In the genomic region with DNA sequence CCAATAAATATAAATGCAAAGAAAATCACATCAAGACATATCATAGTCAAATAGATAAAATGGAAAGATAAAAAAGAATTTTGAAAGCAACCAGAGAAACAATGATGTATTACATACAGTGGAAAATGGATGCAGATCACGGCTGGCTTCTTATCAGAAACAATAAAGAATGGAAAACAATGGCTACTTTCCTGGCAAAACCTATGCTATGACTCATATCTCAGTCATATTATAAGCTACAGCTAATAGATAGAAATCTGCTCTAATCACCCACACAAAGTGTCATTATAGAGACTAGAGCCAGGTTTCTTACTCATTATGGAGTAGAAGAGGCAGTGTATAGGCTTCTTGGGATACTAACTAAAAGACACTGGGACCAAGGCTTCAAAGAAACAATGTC, we compare ENCODE assay signal across 19 cellular contexts.
DNase-seq lines count a peak whose midpoint lies in the region; FAIRE-seq and TF ChIP-seq lines count a peak whose summit lies in the region.
"Had no signal": no experiment of that assay in that cellular context is flagged by ENCODE, and none has a peak within 500 bp of the region (broad histone marks: within the 10 kb centered on the region; RNA-seq: fewer than 3 reads in every experiment).

No MANE protein-coding gene starts in this region.

- H3K27me3 ChIP-seq in endothelial cell of umbilical vein (ENCODE audit: control insufficient read depth in 2 of 2, insufficient read depth in 2 of 2, low read length in 2 of 2) (no peaks in the 10 kb centered on the region), osteoblast (ENCODE audit: insufficient read depth, low read length) (no peaks in the 10 kb centered on the region)
- H3K27me3 ChIP-seq: heart right ventricle had no signal

- TF ChIP-seq CTCF in RWPE1 (conservative IDR thresholded peaks at IDR 0.05; ENCODE audit: low read depth), result no peak
- no peak for TF ChIP-seq CTCF in endothelial cell of umbilical vein (IDR thresholded peaks at IDR 0.05; ENCODE audit: extremely low read depth in 1 of 2, insufficient read depth in 1 of 2, low read depth in 1 of 2, low read length in 2 of 2)
- TF ChIP-seq CTCF in osteoblast (IDR thresholded peaks at IDR 0.05; ENCODE audit: extremely low read depth, low read depth, low read length), result no peak
- no peak for TF ChIP-seq CTCF in GM20000 (IDR thresholded peaks at IDR 0.05; ENCODE audit: extremely low read depth, missing control alignments)

- peak; percentile 96 for FAIRE-seq in endothelial cell of umbilical vein (lab: Jason Lieb, UNC)
- FAIRE-seq: GM12891 had no signal

- intact Hi-C loops in endothelial cell of umbilical vein (cut with micrococcal nuclease), result no loop called here

- POLR2A ChIA-PET in RWPE1 (lab: Yijun Ruan, JAX; ENCODE audit: low non-redundant PET) (no interaction called here), endothelial cell of umbilical vein (lab: Charles Lee) (no interaction called here)

- no peak overlapping the region for H3K9ac ChIP-seq in endothelial cell of umbilical vein (replicated peaks; ENCODE audit: extremely low read depth, insufficient read depth, low read length)

- CTCF ChIA-PET in RWPE1 (lab: Yijun Ruan, JAX) (no interaction called here), endothelial cell of umbilical vein (lab: Charles Lee) (interaction anchor here (1.0 to 1.1 kb wide), 4 partner anchors 15 to 210 kb away, joined by 3 to 4 read pairs (median 3); no protein-coding TSS in a partner anchor)

- H3K9me1 ChIP-seq in endothelial cell of umbilical vein (replicated peaks; ENCODE audit: control insufficient read depth, extremely low read depth, insufficient read depth, low read length), result no peaks in the 10 kb centered on the region

- BruUV-seq in endothelial cell of umbilical vein (replicated peaks; lab: Mats Ljungman, UMichigan), result no TSS peak

- H3K9me3 ChIP-seq in endothelial cell of umbilical vein (replicated peaks; ENCODE audit: control insufficient read depth, insufficient read depth, low read length), result no peaks in the 10 kb centered on the region
- no peaks in the 10 kb centered on the region for H3K9me3 ChIP-seq in osteoblast (ENCODE audit: low read depth, low read length)
- H3K9me3 ChIP-seq: heart right ventricle, prostate gland had no signal

- H2AFZ ChIP-seq in endothelial cell of umbilical vein (ENCODE audit: low read depth, low read length), result no peak overlapping the region
- no peak overlapping the region for H2AFZ ChIP-seq in osteoblast (ENCODE audit: low read length)

- H4K20me1 ChIP-seq in endothelial cell of umbilical vein (replicated peaks; ENCODE audit: control insufficient read depth, extremely low read depth, insufficient read depth, low read length) (no peaks in the 10 kb centered on the region), osteoblast (ENCODE audit: insufficient read depth, low read length) (no peaks in the 10 kb centered on the region)

- dilution Hi-C loops in endothelial cell of umbilical vein (cut with MboI; ENCODE audit: extremely low pct_ligation_motif_present, low sequenced_read_pairs), result no loop called here

- H3K4me2 ChIP-seq in endothelial cell of umbilical vein (ENCODE audit: insufficient read depth, low read length) (peak overlapping the region; percentile 49), osteoblast (ENCODE audit: insufficient read depth, low read length) (no peak overlapping the region)

- no peaks in the 10 kb centered on the region for H3K79me2 ChIP-seq in endothelial cell of umbilical vein (ENCODE audit: control insufficient read depth, insufficient read depth, low read length)
- H3K79me2 ChIP-seq in osteoblast (ENCODE audit: insufficient read depth, low read length), result no peaks in the 10 kb centered on the region

- no peak overlapping the region for H3K4me3 ChIP-seq in endothelial cell of umbilical vein (replicated peaks in 1 of 3; ENCODE audit: insufficient read depth in 1 of 3, low read depth in 1 of 3, low read length in 3 of 3)
- no peak overlapping the region for H3K4me3 ChIP-seq in osteoblast (ENCODE audit: insufficient read depth, low read length)
- H3K4me3 ChIP-seq: cardiac muscle cell, heart right ventricle, prostate gland had no signal

- no peak for TF ChIP-seq POLR2A in endothelial cell of umbilical vein (IDR thresholded peaks at IDR 0.05; ENCODE audit: low read depth, low read length)

- H3K27ac ChIP-seq in RWPE1 (no peak overlapping the region), endothelial cell of umbilical vein (ENCODE audit: insufficient read depth, low read depth, low read length) (peak overlapping the region; percentile 19), osteoblast (ENCODE audit: low read depth, low read length) (no peak overlapping the region)
- H3K27ac ChIP-seq: cardiac muscle cell, heart right ventricle, HL-60, prostate gland had no signal

- H3K36me3 ChIP-seq in endothelial cell of umbilical vein (ENCODE audit: control insufficient read depth in 2 of 2, extremely low read depth in 1 of 2, insufficient read depth in 2 of 2, low read length in 2 of 2) (no peaks in the 10 kb centered on the region), osteoblast (ENCODE audit: insufficient read depth, low read length) (no peaks in the 10 kb centered on the region)
- H3K36me3 ChIP-seq: cardiac muscle cell, heart right ventricle, prostate gland had no signal

- DNase-seq in GM04503 (ENCODE audit: low read depth) (peak; percentile 28), RWPE1 (ENCODE audit: low spot score) (peak; percentile 69), endothelial cell of umbilical vein (ENCODE audit: low read depth, low spot score) (peak; percentile 96), osteoblast (ENCODE audit: insufficient read length, low spot score, missing footprints) (peak; percentile 58), NCI-H2227 (lab: John Stamatoyannopoulos, UW; ENCODE audit: unreplicated experiment) (no peak), SKM-1 treated with dmso at 0.1 percent for 144 hours (lab: John Stamatoyannopoulos, UW; ENCODE audit: unreplicated experiment) (no peak), GM20000 (ENCODE audit: low spot score) (no peak)
- no peak for DNase-seq in central memory CD4-positive, alpha-beta T cell
- DNase-seq: activated B cell treated with CpG ODN at 0.5 μM for 24 hours; activated naive CD4-positive, alpha-beta T cell treated with anti-CD3 and anti-CD28 coated beads for 36 hours; C1 segment of cervical spinal cord; DMS79 treated with DMSO at 0.1 percent for 48 hours; endodermal cell; heart right ventricle; left colon had no signal

- H3K4me1 ChIP-seq in endothelial cell of umbilical vein (ENCODE audit: control insufficient read depth, extremely low read depth, insufficient read depth, low read length) (peaks cover 17% of the 10 kb centered on the region), osteoblast (ENCODE audit: insufficient read depth, low read length) (peaks cover 24% of the 10 kb centered on the region)
- H3K4me1 ChIP-seq: prostate gland had no signal

TF ChIP-seq in endothelial cell of umbilical vein, 7 proteins besides CTCF, POLR2A, EP300 and RAD21:
- TF ChIP-seq MYC (IDR thresholded peaks at IDR 0.05; ENCODE audit: low read depth, low read length), result no peak
- no peak for TF ChIP-seq POLR2AphosphoS5 (IDR thresholded peaks at IDR 0.05; ENCODE audit: insufficient read depth, low read depth, low read length)
- TF ChIP-seq, protein P1, sequence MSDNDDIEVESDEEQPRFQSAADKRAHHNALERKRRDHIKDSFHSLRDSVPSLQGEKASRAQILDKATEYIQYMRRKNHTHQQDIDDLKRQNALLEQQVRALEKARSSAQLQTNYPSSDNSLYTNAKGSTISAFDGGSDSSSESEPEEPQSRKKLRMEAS (IDR thresholded peaks at IDR 0.05; ENCODE audit: insufficient read depth, insufficient read length), result no peak
- peak; percentile 97 for TF ChIP-seq JUN (IDR thresholded peaks at IDR 0.05; ENCODE audit: borderline replicate concordance, insufficient read depth, insufficient read length, low read depth)
- peak; percentile 84 for TF ChIP-seq GATA2 (IDR thresholded peaks at IDR 0.05; ENCODE audit: insufficient read depth, insufficient read length, low read depth, low read length)
- TF ChIP-seq FOS (IDR thresholded peaks at IDR 0.05; ENCODE audit: borderline replicate concordance, insufficient read depth, low read length), result peak; percentile 84
- TF ChIP-seq EZH2 (IDR thresholded peaks at IDR 0.05; ENCODE audit: borderline replicate concordance, low read depth, low read length, severe bottlenecking), result no peak

Comparison
In these comparisons a context has a peak if more than half of its experiments do, and no peak if none do; other contexts are left out.
1. DNase-seq: peak in GM04503 (single experiment), RWPE1 (single experiment), endothelial cell of umbilical vein (single experiment) and osteoblast (single experiment); none in NCI-H2227 (single experiment), SKM-1 treated with dmso at 0.1 percent for 144 hours (single experiment), GM20000 (single experiment) and central memory CD4-positive, alpha-beta T cell (single experiment).